In genomic region chr2:128468186-128468585, GRCh38 we compare ENCODE assay signal across 15 cellular contexts.
"Had no signal": no experiment of that assay in that cellular context is flagged by ENCODE, and none has a peak within 500 bp of the region (broad histone marks: within the 10 kb centered on the region; RNA-seq: fewer than 3 reads in every experiment).

No MANE protein-coding gene starts in this region.

- ATAC-seq: psoas muscle; SK-N-SH treated with all-trans-retinoic acid at 6 μM for 48 hours; stimulated activated memory B cell treated with anti-CD40 and anti-IgM and Interleukin-4, amounts not matched to agents 10 μg/mL and 1 μg/mL and 100 μg/mL, for 72 hours; WTC11 had no signal

- H3K36me3 ChIP-seq: esophagus muscularis mucosa, spleen had no signal

- DNase-seq: activated CD4-positive, alpha-beta T cell treated with anti-CD3 and anti-CD28 coated beads, Interleukin-2, amount 10 ng/mL, durations not matched to agents 24 days and 14 days; activated gamma-delta T cell; activated T-cell treated with anti-CD3 and anti-CD28 coated beads, Interleukin-2, amount 50 U/mL, for 48 hours; anterior cingulate cortex; midbrain; naive B cell; nucleus accumbens; psoas muscle; spleen; stimulated activated CD4-positive, alpha-beta T cell treated with anti-CD3 and anti-CD28 coated beads, Interleukin-1b, Interleukin-23, amount 100 ng/mL, for 48 hours had no signal

- H3K27ac ChIP-seq: esophagus muscularis mucosa, psoas muscle had no signal

- H3K27me3 ChIP-seq: esophagus muscularis mucosa had no signal

- H3K4me1 ChIP-seq: psoas muscle had no signal

- H3K4me3 ChIP-seq: esophagus muscularis mucosa, psoas muscle, spleen had no signal

- H3K27ac Mint-ChIP-seq: activated CD4-positive, alpha-beta T cell treated with anti-CD3 and anti-CD28 coated beads, Interleukin-2, amount 10 ng/mL, durations not matched to agents 24 days and 14 days; activated naive CD8-positive, alpha-beta T cell; naive B cell; stimulated activated memory B cell treated with anti-CD40 and anti-IgM and Interleukin-4, amounts not matched to agents 10 μg/mL and 1 μg/mL and 100 μg/mL, for 72 hours; WTC11 had no signal

- H3K4me3 Mint-ChIP-seq: activated CD4-positive, alpha-beta T cell treated with anti-CD3 and anti-CD28 coated beads, Interleukin-2, amount 10 ng/mL, durations not matched to agents 24 days and 14 days; activated naive CD8-positive, alpha-beta T cell; stimulated activated memory B cell treated with anti-CD40 and anti-IgM and Interleukin-4, amounts not matched to agents 10 μg/mL and 1 μg/mL and 100 μg/mL, for 72 hours; WTC11 had no signal
